ENCODE assay signal across 8 cellular contexts in the genomic region with DNA sequence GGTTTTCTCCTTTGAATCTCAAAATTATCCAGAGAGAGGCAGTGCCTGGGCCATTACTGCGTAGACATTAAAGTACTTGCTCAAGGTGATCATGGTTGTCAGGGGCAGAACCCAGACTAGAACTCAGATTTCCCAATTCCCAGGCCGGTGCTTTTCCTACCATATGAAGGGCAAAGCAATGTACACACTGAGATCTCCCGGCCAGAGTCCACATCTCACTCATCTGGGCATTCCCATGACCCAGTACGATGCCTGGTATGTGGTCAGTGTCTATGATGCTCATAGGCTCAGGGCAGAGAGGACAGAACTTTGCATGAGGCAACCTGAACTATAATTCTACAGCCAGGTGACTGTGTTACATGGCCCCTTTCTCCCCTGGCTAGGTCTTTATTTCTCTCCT.
"Had no signal": no experiment of that assay in that cellular context is flagged by ENCODE, and none has a peak within 500 bp of the region (broad histone marks: within the 10 kb centered on the region; RNA-seq: fewer than 3 reads in every experiment).

No MANE protein-coding gene starts in this region.

- H3K4me1 ChIP-seq: HAP-1 had no signal

- H3K36me3 ChIP-seq: HAP-1 had no signal

- H3K9ac ChIP-seq: GM23248 had no signal

- DNase-seq: GM23248, GOT3, H7, HFFc6, KG1 had no signal

- FAIRE-seq: K562 had no signal

- H3K9me3 ChIP-seq: HAP-1 had no signal

- H3K27ac ChIP-seq: GM23248 had no signal

- H3K4me3 ChIP-seq: GM23248, HAP-1, K562 had no signal

- ATAC-seq: HCT116, K562 had no signal

- H2AFZ ChIP-seq: GM23248 had no signal
